Comparison of ENCODE assay signal across 8 cellular contexts in the genomic region with DNA sequence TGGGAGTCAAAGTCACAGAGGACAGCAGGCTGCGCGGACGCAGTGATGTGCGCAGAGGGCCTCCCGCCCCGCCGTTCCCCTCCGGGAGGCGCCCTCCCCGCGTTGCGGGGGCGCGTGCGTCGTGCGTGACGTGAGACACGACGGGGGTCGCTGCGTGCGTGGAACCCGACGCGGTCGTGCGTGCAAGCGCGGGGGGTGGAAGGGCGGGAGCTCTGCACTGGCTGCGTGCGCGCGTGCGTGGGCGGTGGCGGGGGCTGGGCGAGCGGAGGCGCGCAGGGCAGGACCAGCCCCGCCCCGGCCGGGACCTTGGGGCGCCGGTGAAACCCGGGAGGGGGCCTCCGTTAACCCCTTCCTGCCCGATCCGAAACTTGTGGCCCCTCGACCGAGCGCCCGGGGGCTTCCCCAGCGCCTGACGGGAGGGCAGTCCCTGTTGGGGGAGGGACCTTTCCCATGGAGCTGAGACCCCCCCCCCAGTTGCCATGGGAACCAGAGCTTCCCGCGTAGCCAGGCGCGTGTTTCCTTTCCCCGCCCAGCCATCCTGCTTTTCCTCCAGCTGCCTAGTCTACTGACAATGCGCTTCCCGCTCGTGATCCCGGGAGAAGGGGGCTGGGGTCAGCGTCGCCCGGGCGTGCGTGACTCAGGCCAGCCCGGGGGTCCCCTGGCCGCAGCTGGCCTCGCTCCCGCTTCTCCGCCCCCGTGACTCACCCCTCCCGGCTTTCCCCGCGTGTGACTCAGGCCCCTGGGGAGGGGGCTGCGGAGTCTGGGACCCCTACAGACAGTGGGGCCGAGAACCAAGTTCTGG.
DNase-seq lines count a peak whose midpoint lies in the region; ATAC-seq and TF ChIP-seq lines count a peak whose summit lies in the region.

No MANE protein-coding gene starts in this region.

- no peak for TF ChIP-seq CTCF in HFF-Myc (IDR thresholded peaks at IDR 0.05; ENCODE audit: low read depth, low read length, missing control alignments)

- ATAC-seq in GM21723 (IDR thresholded peaks at IDR 0.05; ENCODE audit: unreplicated experiment) = no peak

- peak; percentile 92 for DNase-seq in DMS 273 (lab: John Stamatoyannopoulos, UW; ENCODE audit: unreplicated experiment)
- DNase-seq in HFF-Myc (ENCODE audit: extremely low read depth, low read depth) = no peak
- peak; percentile 43 for DNase-seq in NCI-H2107 (lab: John Stamatoyannopoulos, UW)
- peak; percentile 86 for DNase-seq in activated CD4-positive, CD25-positive, alpha-beta regulatory T cell treated with anti-CD3 and anti-CD28 coated beads, Interleukin-2, amount 50 U/mL, for 72 hours
- DNase-seq in cerebellar nuclear complex (lab: John Stamatoyannopoulos, UW) = peak; percentile 52 to 73
- peak; percentile 77 for DNase-seq in stimulated activated CD4-positive, alpha-beta T cell treated with anti-CD3 and anti-CD28 coated beads, Interleukin-1b, Interleukin-23, amount 100 ng/mL, for 1 hour (ENCODE audit: low read depth in 2 of 2)

- no peaks in the 10 kb centered on the region for H3K27me3 ChIP-seq in layer of hippocampus (ENCODE audit: control insufficient read depth, insufficient read depth, low read length)

- peak overlapping the region; percentile 41 for H3K4me3 ChIP-seq in HFF-Myc (replicated peaks; ENCODE audit: low read depth, low read length)

- peak overlapping the region; percentile 98 for H3K27ac ChIP-seq in layer of hippocampus (ENCODE audit: low read depth, low read length)
